In genomic region chr1:235601087-235601486, GRCh38 we compare ENCODE assay signal across 10 cellular contexts. TPM values are rescaled to one million over a fixed set of nuclear protein-coding genes. Genes with fewer than 3 reads are reported as not detected.
DNase-seq lines count a peak whose midpoint lies in the region; ATAC-seq, FAIRE-seq and TF ChIP-seq lines count a peak whose summit lies in the region.
"Had no signal": no experiment of that assay in that cellular context is flagged by ENCODE, and none has a peak within 500 bp of the region (broad histone marks: within the 10 kb centered on the region; RNA-seq: fewer than 3 reads in every experiment).

No MANE protein-coding gene starts in this region.

- H3K4me3 Mint-ChIP-seq in stimulated activated naive B cell treated with anti-CD40 and anti-IgM and Interleukin-4, amounts not matched to agents 10 μg/mL and 1 μg/mL and 100 μg/mL, for 72 hours: no peak overlapping the region
- H3K4me3 Mint-ChIP-seq: central memory CD8-positive, alpha-beta T cell had no signal

- H3K4me1 ChIP-seq in GM23248 (ENCODE audit: insufficient read depth) (no peaks in the 10 kb centered on the region), keratinocyte (ENCODE audit: control insufficient read depth, extremely low read depth, insufficient read depth, low read length) (no peaks in the 10 kb centered on the region), ascending aorta (no peaks in the 10 kb centered on the region)

- H3K9ac ChIP-seq in GM23248: no peak overlapping the region
- no peak overlapping the region for H3K9ac ChIP-seq in keratinocyte (ENCODE audit: control insufficient read depth, extremely low read depth, insufficient read depth, low read length)

- H3K9me2 ChIP-seq in GM23248 (ENCODE audit: insufficient read depth): no peaks in the 10 kb centered on the region

- H3K36me3 ChIP-seq in GM23248 (ENCODE audit: low read depth): no peaks in the 10 kb centered on the region
- peaks cover 8% of the 10 kb centered on the region for H3K36me3 ChIP-seq in WERI-Rb-1
- no peaks in the 10 kb centered on the region for H3K36me3 ChIP-seq in keratinocyte (ENCODE audit: control insufficient read depth in 2 of 2, extremely low read depth in 1 of 2, insufficient read depth in 2 of 2, low read length in 2 of 2)
- H3K36me3 ChIP-seq in ascending aorta: no peaks in the 10 kb centered on the region

- in situ Hi-C loops in GM23248 (cut with MboI): no loop called here

- H3K4me2 ChIP-seq in GM23248 (ENCODE audit: unreplicated experiment) (no peak overlapping the region), keratinocyte (ENCODE audit: control insufficient read depth, extremely low read depth, insufficient read depth, low read depth, low read length) (no peak overlapping the region)

- 74 to 85% methylated on average over 4 of the region's 4 CpGs for WGBS in GM23248 (ENCODE audit: low coverage in 1 of 2, low lambda C conversion rate in 2 of 2, missing lambda C conversion rate in 2 of 2), 2 experiments

- no peaks in the 10 kb centered on the region for H3K36me3 Mint-ChIP-seq in stimulated activated naive B cell treated with anti-CD40 and anti-IgM and Interleukin-4, amounts not matched to agents 10 μg/mL and 1 μg/mL and 100 μg/mL, for 72 hours

- H3F3A ChIP-seq in GM23248 (ENCODE audit: insufficient read depth): no peaks in the 10 kb centered on the region

- H3K27ac ChIP-seq in GM23248: no peak overlapping the region
- H3K27ac ChIP-seq in WERI-Rb-1: no peak overlapping the region
- no peak overlapping the region for H3K27ac ChIP-seq in keratinocyte (ENCODE audit: control insufficient read depth, insufficient read depth, low read length)
- no peak overlapping the region for H3K27ac ChIP-seq in ascending aorta

- H3K4me1 Mint-ChIP-seq in stimulated activated naive B cell treated with anti-CD40 and anti-IgM and Interleukin-4, amounts not matched to agents 10 μg/mL and 1 μg/mL and 100 μg/mL, for 72 hours: no peaks in the 10 kb centered on the region
- H3K4me1 Mint-ChIP-seq: central memory CD8-positive, alpha-beta T cell had no signal

- dilution Hi-C loops in keratinocyte (cut with MboI; ENCODE audit: extremely low pct_ligation_motif_present, low sequenced_read_pairs): no loop called here

- FAIRE-seq in keratinocyte (lab: Jason Lieb, UNC): no peak

- no peaks in the 10 kb centered on the region for H3K9me1 ChIP-seq in keratinocyte (ENCODE audit: control insufficient read depth, extremely low read depth, insufficient read depth, low read length)

- H3K4me3 ChIP-seq in GM23248: no peak overlapping the region
- H3K4me3 ChIP-seq in WERI-Rb-1 (ENCODE audit: low read depth, low read length): no peak overlapping the region
- no peak overlapping the region for H3K4me3 ChIP-seq in keratinocyte (ENCODE audit: control insufficient read depth in 2 of 3, extremely low read depth in 1 of 3, insufficient read depth in 2 of 3, low read depth in 1 of 3, low read length in 3 of 3)
- no peak overlapping the region for H3K4me3 ChIP-seq in ascending aorta

- TF ChIP-seq CTCF in WERI-Rb-1 (IDR thresholded peaks at IDR 0.05; ENCODE audit: low read depth, low read length) (peak; percentile 72), keratinocyte (optimal IDR thresholded peaks at IDR 0.05 in 1 of 3, IDR thresholded peaks at IDR 0.05 in 1 of 3, conservative IDR thresholded peaks at IDR 0.05 in 1 of 3; ENCODE audit: extremely low read depth in 1 of 3, insufficient read depth in 2 of 3, low read length in 3 of 3) (peak; percentile 51 to 67 (median 56)), ascending aorta (IDR thresholded peaks at IDR 0.05) (no peak)

- ATAC-seq in GM21737 (IDR thresholded peaks at IDR 0.05; ENCODE audit: unreplicated experiment): no peak
- ATAC-seq in stimulated activated naive B cell treated with anti-CD40 and anti-IgM and Interleukin-4, amounts not matched to agents 10 μg/mL and 1 μg/mL and 100 μg/mL, for 72 hours (replicated peaks): no peak

- intact Hi-C loops in ascending aorta (cut with DNase I): no loop called here

- H3K9me3 Mint-ChIP-seq in stimulated activated naive B cell treated with anti-CD40 and anti-IgM and Interleukin-4, amounts not matched to agents 10 μg/mL and 1 μg/mL and 100 μg/mL, for 72 hours: no peaks in the 10 kb centered on the region
- H3K9me3 Mint-ChIP-seq: central memory CD8-positive, alpha-beta T cell had no signal

- no peaks in the 10 kb centered on the region for H3K9me3 ChIP-seq in GM23248 (ENCODE audit: low read depth)
- no peaks in the 10 kb centered on the region for H3K9me3 ChIP-seq in WERI-Rb-1 (ENCODE audit: severe bottlenecking)
- H3K9me3 ChIP-seq in keratinocyte (ENCODE audit: control insufficient read depth, low read depth, low read length): no peaks in the 10 kb centered on the region
- H3K9me3 ChIP-seq in ascending aorta: no peaks in the 10 kb centered on the region

- H4K20me1 ChIP-seq in GM23248 (ENCODE audit: insufficient read depth) (no peaks in the 10 kb centered on the region), keratinocyte (ENCODE audit: control insufficient read depth, extremely low read depth, insufficient read depth, low read length) (no peaks in the 10 kb centered on the region)

- no peaks in the 10 kb centered on the region for H3K79me2 ChIP-seq in GM23248 (ENCODE audit: insufficient read depth)
- H3K79me2 ChIP-seq in keratinocyte (ENCODE audit: control insufficient read depth, insufficient read depth, low read length): no peaks in the 10 kb centered on the region

- no peaks in the 10 kb centered on the region for H3K27me3 Mint-ChIP-seq in stimulated activated naive B cell treated with anti-CD40 and anti-IgM and Interleukin-4, amounts not matched to agents 10 μg/mL and 1 μg/mL and 100 μg/mL, for 72 hours

- H2AFZ ChIP-seq in GM23248: no peak overlapping the region
- H2AFZ ChIP-seq in keratinocyte (ENCODE audit: control insufficient read depth, low read length): no peak overlapping the region

- DNase-seq in AML-193 (lab: John Stamatoyannopoulos, UW) (peak; percentile 18 to 47), GM23248 (peak; percentile 32), WERI-Rb-1 (peak; percentile 59), keratinocyte (ENCODE audit: low read depth, low spot score) (no peak), ascending aorta (ENCODE audit: low spot score in 2 of 2) (no peak), NCI-H446 treated with DMSO at 0.1 percent for 48 hours (lab: John Stamatoyannopoulos, UW) (no peak)
- no peak for DNase-seq in stimulated activated naive B cell treated with anti-CD40 and anti-IgM and Interleukin-4, amounts not matched to agents 10 μg/mL and 1 μg/mL and 100 μg/mL, for 72 hours
- DNase-seq: occipital lobe had no signal

- no peak overlapping the region for H3K27ac Mint-ChIP-seq in stimulated activated naive B cell treated with anti-CD40 and anti-IgM and Interleukin-4, amounts not matched to agents 10 μg/mL and 1 μg/mL and 100 μg/mL, for 72 hours

- no peaks in the 10 kb centered on the region for H3K27me3 ChIP-seq in GM23248 (replicated peaks; ENCODE audit: insufficient read depth)
- no peaks in the 10 kb centered on the region for H3K27me3 ChIP-seq in WERI-Rb-1 (ENCODE audit: insufficient read depth, low read depth, severe bottlenecking)
- no peaks in the 10 kb centered on the region for H3K27me3 ChIP-seq in keratinocyte (ENCODE audit: control insufficient read depth, extremely low read depth, insufficient read depth, low read length)
- H3K27me3 ChIP-seq in ascending aorta: no peaks in the 10 kb centered on the region

RNA-seq across cellular contexts. Expression of gene GNG4, which starts 48.5 kb away (rescaled TPM):
- total RNA-seq in GM23248 (2014; rRNA removed; shearing (Covaris generic)): 0.32 and 2.0 TPM in 2 replicates
- 1.2 and 1.6 TPM in 2 replicates for polyA plus RNA-seq in GM23248 (2016; fragmentation: Nextera tagmentation; extraction: Ambion mirVana)
- 0.02 to 0.07 TPM in 2 of 3 replicates, not detected in the other for polyA plus RNA-seq in keratinocyte
- polyA plus RNA-seq in keratinocyte (2011; ENCODE audit: low read depth): not detected
- polyA plus RNA-seq in keratinocyte (2011; cell fraction: cytosol; rRNA removed): not detected in 2 replicates
- polyA plus RNA-seq in keratinocyte (2011; cell fraction: nucleus; rRNA removed): not detected in 2 replicates
- polyA plus RNA-seq in keratinocyte (2012; ENCODE audit: low replicate concordance): not detected in 2 replicates
- polyA minus RNA-seq in keratinocyte: not detected in 3 replicates
- polyA minus RNA-seq in keratinocyte (2011; cell fraction: cytosol; rRNA and poly(A)+ RNA removed): not detected
- not detected in 2 replicates for polyA minus RNA-seq in keratinocyte (2011; cell fraction: nucleus; rRNA and poly(A)+ RNA removed)
- not detected for total RNA-seq in ascending aorta

Comparison
In these comparisons a context has a peak if more than half of its experiments do, and no peak if none do; other contexts are left out.
1. DNase-seq: peak in AML-193 (2 of 2), GM23248 (single experiment) and WERI-Rb-1 (single experiment); none in keratinocyte (single experiment), ascending aorta (0 of 2), NCI-H446 treated with DMSO at 0.1 percent for 48 hours (single experiment) and stimulated activated naive B cell treated with anti-CD40 and anti-IgM and Interleukin-4, amounts not matched to agents 10 μg/mL and 1 μg/mL and 100 μg/mL, for 72 hours (single experiment).
2. CTCF ChIP-seq: peak in WERI-Rb-1 (single experiment) and keratinocyte (3 of 3); none in ascending aorta (0 of 3).